In genomic region chr1:214446772-214447556, GRCh38 we compare ENCODE assay signal across 9 cellular contexts.
DNase-seq lines count a peak whose midpoint lies in the region; ATAC-seq and TF ChIP-seq lines count a peak whose summit lies in the region.
"Had no signal": no experiment of that assay in that cellular context is flagged by ENCODE, and none has a peak within 500 bp of the region (broad histone marks: within the 10 kb centered on the region; RNA-seq: fewer than 3 reads in every experiment).

No MANE protein-coding gene starts in this region.

- H3K9me3 ChIP-seq in right lobe of liver = no peaks in the 10 kb centered on the region

- intact Hi-C loops in right lobe of liver (cut with DNase I) = no loop called here

- H3K27me3 Mint-ChIP-seq in stimulated activated naive CD8-positive, alpha-beta T cell treated with anti-CD3 and anti-CD28 coated beads, Interleukin-15, amount 100 ng/mL, for 72 hours = peaks cover 16% of the 10 kb centered on the region
- no peaks in the 10 kb centered on the region for H3K27me3 Mint-ChIP-seq in brain
- H3K27me3 Mint-ChIP-seq: activated naive CD8-positive, alpha-beta T cell had no signal

- H3K4me3 ChIP-seq in right lobe of liver = no peak overlapping the region

- TF ChIP-seq POLR2A in right lobe of liver (IDR thresholded peaks at IDR 0.05) = no peak

- DNase-seq in stimulated activated naive CD8-positive, alpha-beta T cell treated with anti-CD3 and anti-CD28 coated beads, Interleukin-15, Interleukin-2, amounts not matched to agents 100 U/mL and 50 U/mL, for 24 hours = no peak
- no peak for DNase-seq in stimulated activated naive CD8-positive, alpha-beta T cell treated with anti-CD3 and anti-CD28 coated beads, Interleukin-15, amount 100 ng/mL, for 72 hours
- DNase-seq in HuH-7.5 (ENCODE audit: low spot score) (peak; percentile 61), right lobe of liver (no peak), CD1c-positive myeloid dendritic cell (ENCODE audit: extremely low spot score) (no peak), GF-D8 (lab: John Stamatoyannopoulos, UW) (no peak)
- DNase-seq in activated CD4-positive, alpha-beta T cell treated with anti-CD3 and anti-CD28 coated beads, Interleukin-2, amount 50 U/mL, for 1 hour = no peak

- H3K27ac Mint-ChIP-seq in stimulated activated naive CD8-positive, alpha-beta T cell treated with anti-CD3 and anti-CD28 coated beads, Interleukin-15, amount 100 ng/mL, for 72 hours = no peak overlapping the region
- H3K27ac Mint-ChIP-seq in brain = peak overlapping the region in 4 of 5 experiments; percentile 43 to 78 (median 66)

- H3K4me3 Mint-ChIP-seq in stimulated activated naive CD8-positive, alpha-beta T cell treated with anti-CD3 and anti-CD28 coated beads, Interleukin-15, amount 100 ng/mL, for 72 hours = no peak overlapping the region
- peak overlapping the region in 1 of 5 experiments; percentile 37 for H3K4me3 Mint-ChIP-seq in brain
- H3K4me3 Mint-ChIP-seq: activated naive CD8-positive, alpha-beta T cell had no signal

- H3K36me3 Mint-ChIP-seq in brain = peaks cover 3% of the 10 kb centered on the region
- H3K36me3 Mint-ChIP-seq: activated naive CD8-positive, alpha-beta T cell had no signal

- no peak overlapping the region for H3K27ac ChIP-seq in right lobe of liver

- 41% methylated on average over 6 of the region's 8 CpGs for WGBS in right lobe of liver (ENCODE audit: insufficient coverage, low coverage, low lambda C conversion rate, missing lambda C conversion rate)

- H3K4me1 ChIP-seq in right lobe of liver = no peaks in the 10 kb centered on the region

- peak; percentile 14 for ATAC-seq in stimulated activated naive CD8-positive, alpha-beta T cell treated with anti-CD3 and anti-CD28 coated beads, Interleukin-15, Interleukin-2, amounts not matched to agents 100 U/mL and 50 U/mL, for 24 hours
- no peak for ATAC-seq in stimulated activated naive CD8-positive, alpha-beta T cell treated with anti-CD3 and anti-CD28 coated beads, Interleukin-15, amount 100 ng/mL, for 72 hours
- peak in 3 of 4 donors; percentile 26 to 63 (median 59) for ATAC-seq in right lobe of liver

- no peaks in the 10 kb centered on the region for H3K9me3 Mint-ChIP-seq in stimulated activated naive CD8-positive, alpha-beta T cell treated with anti-CD3 and anti-CD28 coated beads, Interleukin-15, amount 100 ng/mL, for 72 hours
- H3K9me3 Mint-ChIP-seq in brain = peaks cover 0 to 3% (median 0%) of the 10 kb centered on the region in 5 experiments

- no peaks in the 10 kb centered on the region for H3K36me3 ChIP-seq in right lobe of liver

- H3K27me3 ChIP-seq in right lobe of liver = no peaks in the 10 kb centered on the region

- TF ChIP-seq CTCF in brain (conservative IDR thresholded peaks at IDR 0.05) = no peak
- no peak for TF ChIP-seq CTCF in right lobe of liver (IDR thresholded peaks at IDR 0.05)

- H3K4me1 Mint-ChIP-seq in stimulated activated naive CD8-positive, alpha-beta T cell treated with anti-CD3 and anti-CD28 coated beads, Interleukin-15, amount 100 ng/mL, for 72 hours = peaks cover 31% of the 10 kb centered on the region
- H3K4me1 Mint-ChIP-seq in brain = peaks cover 40% of the 10 kb centered on the region

Comparison
In these comparisons a context has a peak if more than half of its experiments do, and no peak if none do; other contexts are left out.
1. H3K27ac Mint-ChIP-seq: peak in brain (4 of 5); none in stimulated activated naive CD8-positive, alpha-beta T cell treated with anti-CD3 and anti-CD28 coated beads, Interleukin-15, amount 100 ng/mL, for 72 hours (0 of 2).